ENCODE assay signal across 7 cellular contexts in genomic region chr1:215568287-215568692, GRCh38. TPM values are rescaled to one million over a fixed set of nuclear protein-coding genes. Genes with fewer than 3 reads are reported as not detected.
DNase-seq lines count a peak whose midpoint lies in the region; ATAC-seq, FAIRE-seq and TF ChIP-seq lines count a peak whose summit lies in the region.

No MANE protein-coding gene starts in this region.

- H3K4me3 ChIP-seq in cardiac muscle cell = peak overlapping the region; percentile 83
- H3K4me3 ChIP-seq in pancreas = peak overlapping the region; percentile 73 to 87 (median 76)

- FAIRE-seq in HTR-8/SVneo (lab: Jason Lieb, UNC) (no peak), pancreas (lab: Jason Lieb, UNC) (no peak)

- peak overlapping the region; percentile 89 for H3K27ac ChIP-seq in cardiac muscle cell
- peak overlapping the region; percentile 91 to 96 (median 95) for H3K27ac ChIP-seq in pancreas

- H3K4me1 ChIP-seq in cardiac muscle cell (ENCODE audit: low read depth) (peaks cover 20% of the 10 kb centered on the region), pancreas (peaks cover 25 to 39% (median 27%) of the 10 kb centered on the region in 3 donors)

- peak overlapping the region; percentile 79 for H3K4me3 Mint-ChIP-seq in activated naive CD8-positive, alpha-beta T cell treated with anti-CD3 and anti-CD28 coated beads, Interleukin-2, amount 50 U/mL, for 24 hours

- peaks cover 14% of the 10 kb centered on the region for H3K27me3 Mint-ChIP-seq in activated naive CD8-positive, alpha-beta T cell treated with anti-CD3 and anti-CD28 coated beads, Interleukin-2, amount 50 U/mL, for 24 hours

- H3K36me3 Mint-ChIP-seq in activated naive CD8-positive, alpha-beta T cell treated with anti-CD3 and anti-CD28 coated beads, Interleukin-2, amount 50 U/mL, for 24 hours (ENCODE audit: low read depth) = no peaks in the 10 kb centered on the region

- H3K9me3 Mint-ChIP-seq in activated naive CD8-positive, alpha-beta T cell treated with anti-CD3 and anti-CD28 coated beads, Interleukin-2, amount 50 U/mL, for 24 hours = no peaks in the 10 kb centered on the region

- no peak for ATAC-seq in activated naive CD8-positive, alpha-beta T cell treated with anti-CD3 and anti-CD28 coated beads, Interleukin-2, amount 50 U/mL, for 24 hours
- ATAC-seq in pancreas = peak in 2 of 4 donors; percentile 14 to 27

- DNase-seq in ELR (ENCODE audit: low read depth) (peak; percentile 76), HTR-8/SVneo (ENCODE audit: insufficient read length, low spot score) (peak; percentile 39), cardiac muscle cell (ENCODE audit: low read depth in 1 of 2, low spot score in 1 of 2) (peak; percentile 20 to 67), pancreas (peak in 1 of 6 donors; percentile 16), NCI-H146 treated with DMSO at 0.1 percent for 48 hours (lab: John Stamatoyannopoulos, UW; ENCODE audit: unreplicated experiment) (no peak), NCI-H1417 (lab: John Stamatoyannopoulos, UW) (no peak)
- no peak for DNase-seq in activated naive CD8-positive, alpha-beta T cell treated with anti-CD3 and anti-CD28 coated beads, Interleukin-2, amount 50 U/mL, for 24 hours

- peaks cover 25% of the 10 kb centered on the region for H3K4me1 Mint-ChIP-seq in activated naive CD8-positive, alpha-beta T cell treated with anti-CD3 and anti-CD28 coated beads, Interleukin-2, amount 50 U/mL, for 24 hours

- no peaks in the 10 kb centered on the region for H3K36me3 ChIP-seq in cardiac muscle cell
- H3K36me3 ChIP-seq in pancreas = no peaks in the 10 kb centered on the region

- H3K9me3 ChIP-seq in cardiac muscle cell (ENCODE audit: low read depth) (no peaks in the 10 kb centered on the region), pancreas (no peaks in the 10 kb centered on the region)

- H3K27me3 ChIP-seq in cardiac muscle cell (no peaks in the 10 kb centered on the region), pancreas (no peaks in the 10 kb centered on the region)

- peak overlapping the region; percentile 55 for H3K27ac Mint-ChIP-seq in activated naive CD8-positive, alpha-beta T cell treated with anti-CD3 and anti-CD28 coated beads, Interleukin-2, amount 50 U/mL, for 24 hours

- 0 to 3% methylated on average over 3 of the region's 5 CpGs for WGBS in pancreas, 2 donors

- intact Hi-C loops in pancreas (cut with DNase I) = no loop called here

- TF ChIP-seq CTCF in cardiac muscle cell (IDR thresholded peaks at IDR 0.05; ENCODE audit: low read depth, low read length) = no peak
- TF ChIP-seq CTCF in pancreas (IDR thresholded peaks at IDR 0.05) = no peak

RNA-seq across cellular contexts. Expression of gene KCTD3, which starts 1.2 kb away (rescaled TPM):
- 26.6 and 40.8 TPM in 2 replicates for total RNA-seq in cardiac muscle cell
- 34.0 and 45.7 TPM in 2 replicates for polyA plus RNA-seq in cardiac muscle cell
- 10 to 100 TPM; 18.3 to 36.4 (median 24.8) TPM for total RNA-seq in pancreas
- polyA plus RNA-seq in pancreas = 10 to 100 TPM; 20.4 to 34.9 TPM

Comparison
In these comparisons a context has a peak if more than half of its experiments do, and no peak if none do; other contexts are left out.
1. DNase-seq: peak in ELR (single experiment), HTR-8/SVneo (single experiment) and cardiac muscle cell (2 of 2); none in activated naive CD8-positive, alpha-beta T cell treated with anti-CD3 and anti-CD28 coated beads, Interleukin-2, amount 50 U/mL, for 24 hours (single experiment), NCI-H146 treated with DMSO at 0.1 percent for 48 hours (single experiment) and NCI-H1417 (0 of 3).